8 cellular contexts compared by ENCODE assay signal in genomic region chr2:120253021-120253882, GRCh38. TPM values are rescaled to one million over a fixed set of nuclear protein-coding genes. Genes with fewer than 3 reads are reported as not detected.
DNase-seq lines count a peak whose midpoint lies in the region; ATAC-seq and TF ChIP-seq lines count a peak whose summit lies in the region.

No MANE protein-coding gene starts in this region.

- H3K4me2 ChIP-seq in DOHH2 (ENCODE audit: low read length): peak overlapping the region; percentile 85

- H3K9me3 ChIP-seq in DOHH2 (ENCODE audit: control insufficient read depth, insufficient read depth, low read length) (no peaks in the 10 kb centered on the region), SJCRH30 (replicated peaks) (no peaks in the 10 kb centered on the region), heart right ventricle (no peaks in the 10 kb centered on the region), ovary (no peaks in the 10 kb centered on the region)

- peaks cover 35% of the 10 kb centered on the region for H3K27me3 ChIP-seq in DOHH2 (ENCODE audit: control insufficient read depth, low read length)
- 0 out of 2 replicates have a peak, but pooled peaks cover 6% of the 10 kb centered on the region for H3K27me3 ChIP-seq in SJCRH30
- no peaks in the 10 kb centered on the region for H3K27me3 ChIP-seq in heart right ventricle
- no peaks in the 10 kb centered on the region for H3K27me3 ChIP-seq in ovary

- H3K36me3 ChIP-seq in DOHH2 (ENCODE audit: control insufficient read depth, low read length): no peaks in the 10 kb centered on the region
- H3K36me3 ChIP-seq in SJCRH30: no peaks in the 10 kb centered on the region
- no peaks in the 10 kb centered on the region for H3K36me3 ChIP-seq in heart right ventricle
- no peaks in the 10 kb centered on the region for H3K36me3 ChIP-seq in ovary

- 0% methylated on average over 45 to 60 of the region's 60 CpGs for WGBS in heart right ventricle, 2 donors
- WGBS in ovary, 3 donors: 0 to 1% (median 1%) methylated on average over 49 to 60 of the region's 60 CpGs

- no peaks in the 10 kb centered on the region for H3F3A ChIP-seq in DOHH2 (ENCODE audit: control insufficient read depth, insufficient read depth)

- ATAC-seq in GM19467 (IDR thresholded peaks at IDR 0.05; ENCODE audit: unreplicated experiment) (peak; percentile 19), HG03520 (IDR thresholded peaks at IDR 0.05; ENCODE audit: unreplicated experiment) (peak; percentile 25), heart right ventricle (peak; percentile 68 to 84 (median 82))

- H3K4me1 ChIP-seq in DOHH2 (ENCODE audit: control insufficient read depth, low read length) (peaks cover 31% of the 10 kb centered on the region), SJCRH30 (peaks cover 6% of the 10 kb centered on the region), heart right ventricle (peaks cover 0 to 62% (median 56%) of the 10 kb centered on the region in 9 donors), ovary (ENCODE audit: insufficient read depth) (peaks cover 2% of the 10 kb centered on the region)

- H4K20me1 ChIP-seq in DOHH2 (ENCODE audit: control insufficient read depth, insufficient read depth, low read depth, low read length): no peaks in the 10 kb centered on the region

- TF ChIP-seq POLR2A in ovary (IDR thresholded peaks at IDR 0.05): peak; percentile 38

- H3K4me3 ChIP-seq in DOHH2 (ENCODE audit: low read length) (peak overlapping the region; percentile 80), SJCRH30 (peak overlapping the region; percentile 73), heart right ventricle (peak overlapping the region; percentile 59 to 95 (median 80)), ovary (peak overlapping the region; percentile 76)

- no peaks in the 10 kb centered on the region for H3K9me2 ChIP-seq in DOHH2 (replicated peaks; ENCODE audit: control insufficient read depth, low read length)

- peaks cover 9% of the 10 kb centered on the region; the same call in 1 of the 2 replicates for H3K79me2 ChIP-seq in DOHH2 (ENCODE audit: control insufficient read depth, low read length)

- no peak overlapping the region for H3K27ac ChIP-seq in DOHH2 (ENCODE audit: low read depth, low read length)
- peak overlapping the region; percentile 30 for H3K27ac ChIP-seq in SJCRH30
- peak overlapping the region; percentile 62 for H3K27ac ChIP-seq in angular gyrus (ENCODE audit: low read depth, low read length)
- peak overlapping the region; percentile 90 to 98 (median 96) for H3K27ac ChIP-seq in heart right ventricle
- H3K27ac ChIP-seq in ovary: peak overlapping the region; percentile 82 to 97

- DNase-seq in SJCRH30 (peak; percentile 77 to 81), heart right ventricle (peak; percentile 85 to 89), ovary (peak; percentile 76 to 87 (median 83)), NCI-H446 treated with DMSO at 0.1 percent for 48 hours (lab: John Stamatoyannopoulos, UW) (no peak)

- intact Hi-C loops in heart right ventricle (cut with DNase I) (loop anchor here in 6 of 10 donors (2.0 to 5.0 kb wide), 2 partner anchors 30 to 59 kb away; partner anchors contain the start of gene TMEM185B (in 1 of the 6)), ovary (cut with DNase I) (loop anchor here in 2 of 4 donors (5.0 to 10.0 kb wide), 2 partner anchors 62 to 64 kb away; no protein-coding TSS in a partner anchor)

- no peak for TF ChIP-seq EP300 in ovary (IDR thresholded peaks at IDR 0.05)

- peak; percentile 46 for TF ChIP-seq CTCF in DOHH2 (IDR thresholded peaks at IDR 0.05; ENCODE audit: low read depth, low read length, poor library complexity, severe bottlenecking)
- peak in 8 of 9 donors; percentile 37 to 73 (median 50) for TF ChIP-seq CTCF in heart right ventricle (IDR thresholded peaks at IDR 0.05)
- TF ChIP-seq CTCF in ovary (IDR thresholded peaks at IDR 0.05): peak; percentile 20 to 50 (median 40)

RNA-seq across cellular contexts. Expression of gene RALB, which starts 0.6 kb away (rescaled TPM):
- total RNA-seq in SJCRH30 (2014; rRNA removed; shearing (Covaris generic)): 33.3 and 35.8 TPM in 2 replicates
- 10 to 100 TPM; 37.0 to 53.8 (median 45.0) TPM for total RNA-seq in heart right ventricle
- polyA plus RNA-seq in heart right ventricle: 10 to 100 TPM; 21.9 to 68.1 TPM
- total RNA-seq in ovary: 10 to 100 TPM; 18.2 to 41.2 (median 32.5) TPM
- 10 to 100 TPM; 45.1 to 92.7 TPM for polyA plus RNA-seq in ovary

RNA-seq across cellular contexts. Expression of gene TMEM185B, which starts 30.1 kb away (rescaled TPM):
- total RNA-seq in SJCRH30 (2014; rRNA removed; shearing (Covaris generic)): 1.5 and 1.6 TPM in 2 replicates
- 10 to 100 TPM; 17.9 to 27.7 (median 23.4) TPM for total RNA-seq in heart right ventricle
- polyA plus RNA-seq in heart right ventricle: 10 to 100 TPM in 1 of 2 donors, 1 to 10 TPM in 1; 5.8 to 10.8 TPM
- 10 to 100 TPM; 10.9 to 26.0 (median 14.5) TPM for total RNA-seq in ovary
- polyA plus RNA-seq in ovary: 10 to 100 TPM in 1 of 2 donors, 1 to 10 TPM in 1; 6.4 to 22.6 TPM

Comparison
In these comparisons a context has a peak if more than half of its experiments do, and no peak if none do; other contexts are left out.
1. ATAC-seq: peak in every context shown above with its lines; median percentile 82 in heart right ventricle; 25 in HG03520; 19 in GM19467.